19 cellular contexts compared by ENCODE assay signal in genomic region chr9:120104771-120105170, GRCh38.
"Had no signal": no experiment of that assay in that cellular context is flagged by ENCODE, and none has a peak within 500 bp of the region (broad histone marks: within the 10 kb centered on the region; RNA-seq: fewer than 3 reads in every experiment).

No MANE protein-coding gene starts in this region.

- DNase-seq: dermis blood vessel endothelial cell; effector memory CD4-positive, alpha-beta T cell; erythroblast; esophagus squamous epithelium; foreskin melanocyte; glutamatergic neuron; heart right ventricle; hippocampal formation; kidney glomerular epithelial cell; left ventricle myocardium superior; lower lobe of right lung; natural killer cell; pancreas; right lobe of liver; small intestine; stimulated activated CD4-positive, alpha-beta T cell treated with anti-CD3 and anti-CD28 coated beads, Interleukin-15, amount 100 ng/mL, for 24 hours; stimulated activated CD4-positive, alpha-beta T cell treated with anti-CD3 and anti-CD28 coated beads, Interleukin-2, amount 100 ng/mL, for 48 hours; stimulated activated naive B cell treated with anti-CD40 and anti-IgM and Interleukin-4, amounts not matched to agents 10 μg/mL and 1 μg/mL and 100 μg/mL, for 72 hours; upper lobe of left lung had no signal

- ATAC-seq: heart right ventricle; left ventricle myocardium superior; lower lobe of right lung; natural killer cell; pancreas; right lobe of liver; stimulated activated naive B cell treated with anti-CD40 and anti-IgM and Interleukin-4, amounts not matched to agents 10 μg/mL and 1 μg/mL and 100 μg/mL, for 72 hours had no signal
